Comparison of ENCODE assay signal across 12 cellular contexts in the genomic region with DNA sequence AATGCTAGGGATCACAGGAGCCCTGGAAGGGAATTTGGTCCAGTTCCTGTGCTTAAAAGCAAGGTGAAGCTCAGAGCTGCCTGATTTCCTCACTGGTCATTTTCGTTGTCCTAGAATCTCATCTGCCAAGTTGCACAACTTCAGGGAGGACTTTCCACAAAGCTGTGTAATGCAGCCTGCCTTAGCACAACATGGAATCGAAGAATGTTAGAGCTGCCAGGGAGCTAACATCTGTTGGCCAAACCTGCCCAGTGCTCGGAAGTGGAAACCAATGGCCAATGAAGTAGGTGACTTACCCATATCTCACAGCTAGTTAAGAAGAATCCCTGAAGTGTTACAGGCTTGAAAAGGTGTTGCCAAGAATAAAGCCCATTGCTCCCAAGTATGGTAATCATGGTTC.
DNase-seq lines count a peak whose midpoint lies in the region; ATAC-seq and TF ChIP-seq lines count a peak whose summit lies in the region.
"Had no signal": no experiment of that assay in that cellular context is flagged by ENCODE, and none has a peak within 500 bp of the region (broad histone marks: within the 10 kb centered on the region; RNA-seq: fewer than 3 reads in every experiment).

No MANE protein-coding gene starts in this region.

- no peak overlapping the region for H3K27ac Mint-ChIP-seq in stimulated activated naive CD8-positive, alpha-beta T cell treated with anti-CD3 and anti-CD28 coated beads, Interleukin-15, amount 100 ng/mL, for 72 hours
- no peak overlapping the region for H3K27ac Mint-ChIP-seq in CD8-positive, alpha-beta memory T cell
- H3K27ac Mint-ChIP-seq: IgD-negative memory B cell had no signal

- H4K20me1 ChIP-seq in Karpas-422 (ENCODE audit: insufficient read depth, low read depth, low read length) (no peaks in the 10 kb centered on the region), osteoblast (ENCODE audit: insufficient read depth, low read length) (no peaks in the 10 kb centered on the region)

- no peaks in the 10 kb centered on the region for H3K9me3 Mint-ChIP-seq in stimulated activated naive CD8-positive, alpha-beta T cell treated with anti-CD3 and anti-CD28 coated beads, Interleukin-15, amount 100 ng/mL, for 72 hours
- H3K9me3 Mint-ChIP-seq in CD8-positive, alpha-beta memory T cell, result no peaks in the 10 kb centered on the region

- no peaks in the 10 kb centered on the region for H3K36me3 Mint-ChIP-seq in CD8-positive, alpha-beta memory T cell
- H3K36me3 Mint-ChIP-seq: CD4-positive, alpha-beta memory T cell; IgD-negative memory B cell had no signal

- H3K27ac ChIP-seq in Karpas-422 (ENCODE audit: low read length) (peak overlapping the region; percentile 98), osteoblast (ENCODE audit: low read depth, low read length) (no peak overlapping the region)
- H3K27ac ChIP-seq in CD8-positive, alpha-beta memory T cell (ENCODE audit: low read depth, low read length), result no peak overlapping the region

- TF ChIP-seq CTCF in choroid plexus epithelial cell (conservative IDR thresholded peaks at IDR 0.05; ENCODE audit: low read depth, low read length) (no peak), osteoblast (IDR thresholded peaks at IDR 0.05; ENCODE audit: extremely low read depth, low read depth, low read length) (no peak)

- peak; percentile 44 for ATAC-seq in left lobe of liver
- no peak for ATAC-seq in stimulated activated naive CD8-positive, alpha-beta T cell treated with anti-CD3 and anti-CD28 coated beads, Interleukin-15, amount 100 ng/mL, for 72 hours

- no peak overlapping the region for H3K4me3 Mint-ChIP-seq in stimulated activated naive CD8-positive, alpha-beta T cell treated with anti-CD3 and anti-CD28 coated beads, Interleukin-15, amount 100 ng/mL, for 72 hours
- no peak overlapping the region for H3K4me3 Mint-ChIP-seq in CD8-positive, alpha-beta memory T cell
- H3K4me3 Mint-ChIP-seq: CD4-positive, alpha-beta memory T cell; IgD-negative memory B cell had no signal

- H3K4me3 ChIP-seq in Karpas-422 (ENCODE audit: low read length) (peak overlapping the region; percentile 44), choroid plexus epithelial cell (ENCODE audit: low read depth, low read length) (no peak overlapping the region), osteoblast (ENCODE audit: insufficient read depth, low read length) (no peak overlapping the region)
- H3K4me3 ChIP-seq in CD8-positive, alpha-beta memory T cell (ENCODE audit: low read length), result no peak overlapping the region

- H3K9ac ChIP-seq in Karpas-422 (ENCODE audit: low read length), result peak overlapping the region; percentile 83

- peaks cover 21% of the 10 kb centered on the region for H3K4me1 Mint-ChIP-seq in stimulated activated naive CD8-positive, alpha-beta T cell treated with anti-CD3 and anti-CD28 coated beads, Interleukin-15, amount 100 ng/mL, for 72 hours
- H3K4me1 Mint-ChIP-seq in CD8-positive, alpha-beta memory T cell, result peaks cover 18 to 37% (median 36%) of the 10 kb centered on the region in 3 donors

- no peaks in the 10 kb centered on the region for H3K9me2 ChIP-seq in Karpas-422 (replicated peaks; ENCODE audit: insufficient read depth, low read length)

- H3K9me3 ChIP-seq in Karpas-422 (ENCODE audit: low read length) (peaks cover 5% of the 10 kb centered on the region; the same call in 1 of the 2 replicates), osteoblast (ENCODE audit: low read depth, low read length) (no peaks in the 10 kb centered on the region)
- no peaks in the 10 kb centered on the region for H3K9me3 ChIP-seq in CD8-positive, alpha-beta memory T cell (ENCODE audit: low read length)
- H3K9me3 ChIP-seq: BE2C had no signal

- H3K27me3 Mint-ChIP-seq in stimulated activated naive CD8-positive, alpha-beta T cell treated with anti-CD3 and anti-CD28 coated beads, Interleukin-15, amount 100 ng/mL, for 72 hours, result no peaks in the 10 kb centered on the region
- H3K27me3 Mint-ChIP-seq in CD8-positive, alpha-beta memory T cell, result no peaks in the 10 kb centered on the region
- H3K27me3 Mint-ChIP-seq: CD4-positive, alpha-beta memory T cell; IgD-negative memory B cell had no signal

- DNase-seq in AG20443 (ENCODE audit: low spot score) (peak; percentile 62), Karpas-422 (peak; percentile 91), choroid plexus epithelial cell (ENCODE audit: low read depth) (peak; percentile 21), left lobe of liver (ENCODE audit: low spot score) (no peak), osteoblast (ENCODE audit: insufficient read length, low spot score, missing footprints) (no peak)
- no peak for DNase-seq in stimulated activated naive CD8-positive, alpha-beta T cell treated with anti-CD3 and anti-CD28 coated beads, Interleukin-15, amount 100 ng/mL, for 72 hours
- DNase-seq in CD8-positive, alpha-beta memory T cell, result no peak
- DNase-seq: BE2C; CD4-positive, alpha-beta memory T cell; H7; SHP77 had no signal

- H3K4me2 ChIP-seq in Karpas-422 (ENCODE audit: low read depth, low read length, poor library complexity, severe bottlenecking), result peak overlapping the region; percentile 69
- no peak overlapping the region for H3K4me2 ChIP-seq in osteoblast (ENCODE audit: insufficient read depth, low read length)

- no peak overlapping the region for H2AFZ ChIP-seq in Karpas-422 (ENCODE audit: low read length)
- no peak overlapping the region for H2AFZ ChIP-seq in osteoblast (ENCODE audit: low read length)

- H3K36me3 ChIP-seq in Karpas-422 (ENCODE audit: insufficient read depth, low read length), result peaks cover 9% of the 10 kb centered on the region
- H3K36me3 ChIP-seq in osteoblast (ENCODE audit: insufficient read depth, low read length), result no peaks in the 10 kb centered on the region
- no peaks in the 10 kb centered on the region for H3K36me3 ChIP-seq in CD8-positive, alpha-beta memory T cell (ENCODE audit: insufficient read depth, low read length)
- H3K36me3 ChIP-seq: BE2C had no signal

- CTCF ChIA-PET in CD8-positive, alpha-beta memory T cell (lab: Charles Lee), result no interaction called here

- POLR2A ChIA-PET in CD8-positive, alpha-beta memory T cell (lab: Charles Lee), result no interaction called here

- H3K79me2 ChIP-seq in Karpas-422 (ENCODE audit: low read length), result no peaks in the 10 kb centered on the region
- no peaks in the 10 kb centered on the region for H3K79me2 ChIP-seq in osteoblast (ENCODE audit: insufficient read depth, low read length)

- H3K4me1 ChIP-seq in Karpas-422 (ENCODE audit: low read length) (peaks cover 99% of the 10 kb centered on the region), osteoblast (ENCODE audit: insufficient read depth, low read length) (no peaks in the 10 kb centered on the region)
- H3K4me1 ChIP-seq in CD8-positive, alpha-beta memory T cell (ENCODE audit: insufficient read depth, low read length), result peaks cover 23% of the 10 kb centered on the region

- no peaks in the 10 kb centered on the region for H3K27me3 ChIP-seq in Karpas-422 (ENCODE audit: low read length)
- H3K27me3 ChIP-seq in osteoblast (ENCODE audit: insufficient read depth, low read length), result no peaks in the 10 kb centered on the region
- no peaks in the 10 kb centered on the region for H3K27me3 ChIP-seq in CD8-positive, alpha-beta memory T cell (ENCODE audit: insufficient read depth, low read length, poor library complexity, severe bottlenecking)
- H3K27me3 ChIP-seq: BE2C had no signal

Comparison
In these comparisons a context has a peak if more than half of its experiments do, and no peak if none do; other contexts are left out.
1. DNase-seq: peak in AG20443 (single experiment), Karpas-422 (single experiment) and choroid plexus epithelial cell (single experiment); none in left lobe of liver (single experiment), osteoblast (single experiment), stimulated activated naive CD8-positive, alpha-beta T cell treated with anti-CD3 and anti-CD28 coated beads, Interleukin-15, amount 100 ng/mL, for 72 hours (0 of 2) and CD8-positive, alpha-beta memory T cell (0 of 5).